ENCODE assay signal across 13 cellular contexts in the genomic region with DNA sequence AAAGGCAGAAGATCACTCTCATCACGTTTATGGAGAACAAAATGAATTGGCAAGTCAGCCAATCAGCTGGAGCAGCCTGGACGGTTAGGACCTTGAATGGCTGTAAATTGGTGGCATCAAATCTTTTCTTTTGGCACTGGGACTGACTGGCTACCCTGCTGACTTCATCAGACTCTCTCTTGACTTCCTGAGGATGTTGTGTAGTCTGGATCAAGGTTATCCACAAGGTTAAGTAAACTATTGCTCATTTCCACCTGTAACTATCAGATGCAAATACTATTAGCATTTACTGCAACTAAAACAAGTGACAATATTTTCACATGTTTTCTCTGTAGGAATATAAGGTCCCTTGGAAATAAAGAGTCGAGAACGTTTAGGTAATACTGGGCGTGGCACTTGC.
"Had no signal": no experiment of that assay in that cellular context is flagged by ENCODE, and none has a peak within 500 bp of the region (broad histone marks: within the 10 kb centered on the region; RNA-seq: fewer than 3 reads in every experiment).

No MANE protein-coding gene starts in this region.

- H3K27ac ChIP-seq: dorsolateral prefrontal cortex, parathyroid adenoma, skin epidermis, suprapubic skin, upper lobe of left lung had no signal

- H3K36me3 ChIP-seq: suprapubic skin, upper lobe of left lung had no signal

- H3K4me1 ChIP-seq: parathyroid adenoma, suprapubic skin, upper lobe of left lung had no signal

- DNase-seq: activated naive CD4-positive, alpha-beta T cell; activated naive CD8-positive, alpha-beta T cell treated with anti-CD3 and anti-CD28 coated beads, Interleukin-2, amount 10 ng/mL, durations not matched to agents 7 days and 5 days; dorsolateral prefrontal cortex; endodermal cell; erythroblast; left colon; mucosa of descending colon; naive thymus-derived CD4-positive, alpha-beta T cell; upper lobe of left lung had no signal

- H3K9me3 ChIP-seq: gastroesophageal sphincter, mucosa of descending colon, suprapubic skin, upper lobe of left lung had no signal

- H3K79me2 ChIP-seq: parathyroid adenoma had no signal

- H3K27me3 ChIP-seq: dorsolateral prefrontal cortex, gastroesophageal sphincter, suprapubic skin, upper lobe of left lung had no signal

- H2AFZ ChIP-seq: parathyroid adenoma had no signal

- H3K9ac ChIP-seq: parathyroid adenoma had no signal

- H3K4me3 ChIP-seq: dorsolateral prefrontal cortex, gastroesophageal sphincter, mucosa of descending colon, skin epidermis, suprapubic skin, upper lobe of left lung had no signal

- ATAC-seq: gastroesophageal sphincter; left colon; mucosa of descending colon; naive thymus-derived CD4-positive, alpha-beta T cell had no signal
